ENCODE assay signal across 9 cellular contexts in the genomic region with DNA sequence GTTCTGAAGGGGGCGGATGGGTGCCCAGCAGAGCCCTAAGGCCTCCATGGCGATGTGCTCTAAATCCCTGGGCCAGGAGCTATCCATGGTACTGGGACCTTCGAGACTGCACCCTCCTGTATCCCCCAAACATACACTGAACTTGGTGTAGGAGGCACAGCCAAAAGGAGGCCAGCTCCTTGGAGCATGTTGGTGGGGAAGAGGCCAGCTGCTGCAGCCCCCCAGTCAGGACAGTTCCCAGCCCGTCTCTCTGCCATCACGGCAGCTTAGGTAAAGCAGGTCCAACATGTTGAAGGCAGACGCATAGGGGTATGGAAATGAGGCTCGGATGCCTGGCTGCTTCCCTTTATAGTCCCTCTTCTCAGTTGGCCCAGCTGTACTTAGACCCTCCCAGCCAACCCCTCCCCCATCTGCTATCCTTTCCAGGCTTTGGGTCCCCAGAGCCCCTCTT. TPM values are rescaled to one million over a fixed set of nuclear protein-coding genes. Genes with fewer than 3 reads are reported as not detected.
DNase-seq lines count a peak whose midpoint lies in the region; ATAC-seq and TF ChIP-seq lines count a peak whose summit lies in the region.
"Had no signal": no experiment of that assay in that cellular context is flagged by ENCODE, and none has a peak within 500 bp of the region (broad histone marks: within the 10 kb centered on the region; RNA-seq: fewer than 3 reads in every experiment).

No MANE protein-coding gene starts in this region.

- H2AFZ ChIP-seq in neural progenitor cell (replicated peaks): no peak overlapping the region

- DNase-seq in NOMO-1 (lab: John Stamatoyannopoulos, UW; ENCODE audit: unreplicated experiment in 2 of 2) (peak; percentile 25 to 33), NOMO-1 treated with dmso at 0.1 percent for 144 hours (lab: John Stamatoyannopoulos, UW; ENCODE audit: unreplicated experiment) (no peak), NT2/D1 (ENCODE audit: low read depth, low spot score) (peak; percentile 77), neural progenitor cell (ENCODE audit: low spot score) (peak; percentile 88), upper lobe of left lung (no peak), NCI-H2227 (lab: John Stamatoyannopoulos, UW; ENCODE audit: unreplicated experiment) (no peak), T-helper 9 cell (no peak)
- peak in 1 of 3 experiments; percentile 20 for DNase-seq in effector memory CD8-positive, alpha-beta T cell
- DNase-seq: central memory CD4-positive, alpha-beta T cell had no signal

- no peak overlapping the region for H3K9ac ChIP-seq in NT2/D1 (ENCODE audit: insufficient read length, low read depth)
- no peak overlapping the region for H3K9ac ChIP-seq in neural progenitor cell

- no peaks in the 10 kb centered on the region for H3K36me3 ChIP-seq in NT2/D1 (ENCODE audit: insufficient read depth, insufficient read length, low read length)
- H3K36me3 ChIP-seq in neural progenitor cell: no peaks in the 10 kb centered on the region
- no peaks in the 10 kb centered on the region for H3K36me3 ChIP-seq in upper lobe of left lung

- H3K27me3 ChIP-seq in NT2/D1 (ENCODE audit: insufficient read depth, insufficient read length) (peaks cover 23% of the 10 kb centered on the region), neural progenitor cell (peaks cover 27% of the 10 kb centered on the region), upper lobe of left lung (peaks cover 2 to 21% (median 13%) of the 10 kb centered on the region in 4 donors)

- TF ChIP-seq POLR2A in upper lobe of left lung (IDR thresholded peaks at IDR 0.05): no peak

- ATAC-seq in effector memory CD8-positive, alpha-beta T cell (replicated peaks): peak; percentile 27
- ATAC-seq in upper lobe of left lung (ENCODE audit: low FRiP score in 2 of 2): no peak

- TF ChIP-seq CTCF in neural progenitor cell (IDR thresholded peaks at IDR 0.05) (no peak), upper lobe of left lung (IDR thresholded peaks at IDR 0.05) (no peak)

- H4K20me1 ChIP-seq in neural progenitor cell (ENCODE audit: low read depth): peaks cover 25% of the 10 kb centered on the region

- H3K36me3 Mint-ChIP-seq in effector memory CD8-positive, alpha-beta T cell (ENCODE audit: insufficient read depth): peaks cover 3% of the 10 kb centered on the region
- no peaks in the 10 kb centered on the region for H3K36me3 Mint-ChIP-seq in neural progenitor cell

- no peaks in the 10 kb centered on the region for H3K9me3 ChIP-seq in NT2/D1 (ENCODE audit: insufficient read depth, low read length)
- H3K9me3 ChIP-seq in neural progenitor cell (ENCODE audit: low read depth): no peaks in the 10 kb centered on the region
- no peaks in the 10 kb centered on the region for H3K9me3 ChIP-seq in upper lobe of left lung

- no peaks in the 10 kb centered on the region for H3K9me3 Mint-ChIP-seq in effector memory CD8-positive, alpha-beta T cell
- H3K9me3 Mint-ChIP-seq in neural progenitor cell: no peaks in the 10 kb centered on the region

- H3K4me3 ChIP-seq in NT2/D1 (ENCODE audit: insufficient read length, low read depth) (no peak overlapping the region), neural progenitor cell (peak overlapping the region; percentile 22), upper lobe of left lung (no peak overlapping the region)

- H3K27me3 Mint-ChIP-seq in effector memory CD8-positive, alpha-beta T cell: peaks cover 51 to 79% of the 10 kb centered on the region in 2 donors
- peaks cover 10% of the 10 kb centered on the region for H3K27me3 Mint-ChIP-seq in neural progenitor cell (ENCODE audit: insufficient read depth, low read depth)

- TF ChIP-seq EP300 in upper lobe of left lung (IDR thresholded peaks at IDR 0.05): no peak

- H3K4me1 ChIP-seq in NT2/D1 (ENCODE audit: insufficient read depth, insufficient read length) (peaks cover 37% of the 10 kb centered on the region), neural progenitor cell (peaks cover 23% of the 10 kb centered on the region), upper lobe of left lung (peaks cover 10 to 12% (median 12%) of the 10 kb centered on the region in 4 donors)

- H3F3A ChIP-seq in neural progenitor cell (ENCODE audit: low read depth): peaks cover 7% of the 10 kb centered on the region

- WGBS in upper lobe of left lung, 2 donors: 30% methylated on average over 5 to 7 of the region's 7 CpGs

- peak overlapping the region in 1 of 2 donors; percentile 61 for H3K4me3 Mint-ChIP-seq in effector memory CD8-positive, alpha-beta T cell
- peak overlapping the region; percentile 81 for H3K4me3 Mint-ChIP-seq in neural progenitor cell

- no peak overlapping the region for H3K27ac Mint-ChIP-seq in effector memory CD8-positive, alpha-beta T cell
- H3K27ac Mint-ChIP-seq in neural progenitor cell: no peak overlapping the region

- H3K4me2 ChIP-seq in neural progenitor cell: peak overlapping the region; percentile 87

- H3K79me2 ChIP-seq in neural progenitor cell (ENCODE audit: low read depth): no peaks in the 10 kb centered on the region

- peaks cover 8 to 12% of the 10 kb centered on the region in 2 donors for H3K4me1 Mint-ChIP-seq in effector memory CD8-positive, alpha-beta T cell (ENCODE audit: low read depth in 2 of 2)
- peaks cover 54% of the 10 kb centered on the region for H3K4me1 Mint-ChIP-seq in neural progenitor cell

- H3K27ac ChIP-seq in neural progenitor cell (no peak overlapping the region), upper lobe of left lung (no peak overlapping the region)

RNA-seq across cellular contexts. Expression of a gene that starts 1.8 kb away (rescaled TPM):
- total RNA-seq in neural progenitor cell (ENCODE audit: low replicate concordance) (10.8 and 12.1 TPM in 2 replicates), upper lobe of left lung (under 1 TPM in 1 of 6 donors, not detected in 5; 0.43 TPM)

RNA-seq across cellular contexts. Expression of a gene that starts 11.5 kb away (rescaled TPM):
- total RNA-seq in neural progenitor cell (ENCODE audit: low replicate concordance) (24.4 and 32.2 TPM in 2 replicates), upper lobe of left lung (1 to 10 TPM; 1.4 to 9.4 (median 3.5) TPM)

RNA-seq across cellular contexts. Expression of a gene that starts 35.8 kb away (rescaled TPM):
- 0.32 and 1.8 TPM in 2 replicates for total RNA-seq in neural progenitor cell (ENCODE audit: low replicate concordance)
- total RNA-seq in upper lobe of left lung: 10 to 100 TPM; 24.5 to 97.4 (median 36.4) TPM

RNA-seq across cellular contexts. Expression of a gene that starts 54.1 kb away (rescaled TPM):
- total RNA-seq in neural progenitor cell (ENCODE audit: low replicate concordance) (0.47 and 4.3 TPM in 2 replicates), upper lobe of left lung (100 to 1,000 TPM in 4 of 6 donors, 10 to 100 TPM in 2; 58.8 to 330 (median 118) TPM)

Comparison
In these comparisons a context has a peak if more than half of its experiments do, and no peak if none do; other contexts are left out.
1. DNase-seq: peak in NOMO-1 (2 of 2), NT2/D1 (single experiment) and neural progenitor cell (single experiment); none in NOMO-1 treated with dmso at 0.1 percent for 144 hours (single experiment), upper lobe of left lung (0 of 2), NCI-H2227 (single experiment) and T-helper 9 cell (single experiment).